In the genomic region with DNA sequence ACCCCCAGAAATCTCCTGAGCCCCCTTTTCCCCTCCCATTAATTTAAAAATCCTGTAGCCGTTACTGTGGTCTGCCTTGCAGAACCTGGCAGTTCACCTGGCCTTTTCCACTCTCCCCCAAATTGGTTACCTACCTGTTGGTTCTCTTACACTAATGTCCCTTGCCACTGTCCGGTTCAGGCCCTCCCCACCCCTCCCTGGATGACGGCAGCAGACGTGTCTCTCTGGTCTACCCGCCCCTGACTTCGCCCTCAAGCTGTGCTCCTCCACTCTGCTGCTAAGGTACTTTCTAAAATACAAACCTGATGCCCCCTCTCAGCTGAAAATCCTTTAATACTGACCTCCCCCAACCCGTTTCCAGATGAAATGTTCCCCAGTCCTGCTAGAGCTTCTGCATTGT, we compare ENCODE assay signal across 26 cellular contexts. TPM values are rescaled to one million over a fixed set of nuclear protein-coding genes. Genes with fewer than 3 reads are reported as not detected.
DNase-seq lines count a peak whose midpoint lies in the region; ATAC-seq, FAIRE-seq and TF ChIP-seq lines count a peak whose summit lies in the region.
"Had no signal": no experiment of that assay in that cellular context is flagged by ENCODE, and none has a peak within 500 bp of the region (broad histone marks: within the 10 kb centered on the region; RNA-seq: fewer than 3 reads in every experiment).

No MANE protein-coding gene starts in this region.

- peak overlapping the region; percentile 81 for H3K9ac ChIP-seq in mesenchymal stem cell (ENCODE audit: low read length)
- H3K9ac ChIP-seq: BLaER1 treated with 17β-estradiol and CSF1 and Interleukin-3, amounts not matched to agents 10 nM and 100 nM had no signal

- no peak for DNase-seq in RWPE1 (ENCODE audit: low spot score)
- peak; percentile 34 for DNase-seq in bronchial epithelial cell (ENCODE audit: low read depth)
- DNase-seq in mesenchymal stem cell = no peak
- DNase-seq in vagina (ENCODE audit: extremely low spot score in 2 of 2) = no peak
- DNase-seq in mucosa of descending colon = no peak
- no peak for DNase-seq in NCI-H774 (lab: John Stamatoyannopoulos, UW)
- no peak for DNase-seq in GM20000 (ENCODE audit: low spot score)
- no peak for DNase-seq in effector memory CD4-positive, alpha-beta T cell
- DNase-seq: activated CD4-positive, alpha-beta T cell treated with anti-CD3 and anti-CD28 coated beads, Interleukin-2, amount 50 U/mL, for 48 hours; activated naive CD4-positive, alpha-beta T cell treated with Interleukin-2 at 50 U/mL for 16 hours; COR-L47; NCI-H1092; NCI-H1694; NCI-H446; NCI-H82; right lobe of liver; stimulated activated CD4-positive, alpha-beta T cell treated with anti-CD3 and anti-CD28 coated beads, Interleukin-4, amount 100 ng/mL, for 24 hours had no signal

- no peak overlapping the region for H3K4me2 ChIP-seq in mesenchymal stem cell (ENCODE audit: low read length, poor library complexity, severe bottlenecking)
- H3K4me2 ChIP-seq: BLaER1 treated with 17β-estradiol and CSF1 and Interleukin-3, amounts not matched to agents 10 nM and 100 nM had no signal

- H3K4me1 ChIP-seq in mesenchymal stem cell (ENCODE audit: control insufficient read depth, insufficient read depth, low read depth, low read length) (peaks cover 8% of the 10 kb centered on the region), vagina (peaks cover 41% of the 10 kb centered on the region), mucosa of descending colon (ENCODE audit: low read depth) (no peaks in the 10 kb centered on the region)
- no peaks in the 10 kb centered on the region for H3K4me1 ChIP-seq in effector memory CD4-positive, alpha-beta T cell (ENCODE audit: control insufficient read depth, insufficient read depth, low read length, poor library complexity, severe bottlenecking)
- H3K4me1 ChIP-seq: prostate gland, right lobe of liver had no signal

- no peak overlapping the region for H4K8ac ChIP-seq in mesenchymal stem cell (ENCODE audit: low read length)

- H2AFZ ChIP-seq in mesenchymal stem cell (ENCODE audit: low read depth, low read length) = no peak overlapping the region

- no peaks in the 10 kb centered on the region for H3K79me1 ChIP-seq in mesenchymal stem cell (replicated peaks; ENCODE audit: low read length, poor library complexity, severe bottlenecking)

- TF ChIP-seq CTCF in RWPE1 (conservative IDR thresholded peaks at IDR 0.05; ENCODE audit: low read depth) = no peak
- TF ChIP-seq CTCF in bronchial epithelial cell (IDR thresholded peaks at IDR 0.05; ENCODE audit: insufficient read depth, low read length, severe bottlenecking) = no peak
- no peak for TF ChIP-seq CTCF in vagina (IDR thresholded peaks at IDR 0.05)
- TF ChIP-seq CTCF in mucosa of descending colon (IDR thresholded peaks at IDR 0.05) = no peak
- no peak for TF ChIP-seq CTCF in GM20000 (IDR thresholded peaks at IDR 0.05; ENCODE audit: extremely low read depth, missing control alignments)

- H3K9me3 ChIP-seq in mesenchymal stem cell (ENCODE audit: control insufficient read depth, low read length) = no peaks in the 10 kb centered on the region
- H3K9me3 ChIP-seq in vagina = no peaks in the 10 kb centered on the region
- H3K9me3 ChIP-seq in mucosa of descending colon = no peaks in the 10 kb centered on the region
- H3K9me3 ChIP-seq in effector memory CD4-positive, alpha-beta T cell (ENCODE audit: control insufficient read depth, low read length) = peaks cover 3% of the 10 kb centered on the region
- H3K9me3 ChIP-seq: prostate gland had no signal

- CTCF ChIA-PET in RWPE1 (lab: Yijun Ruan, JAX) = interaction anchor here (0.6 kb wide), 1 partner anchor 81 kb away, joined by 3 read pairs; no protein-coding TSS in a partner anchor

- H3K4me3 ChIP-seq in bronchial epithelial cell (ENCODE audit: low read depth, low read length) (no peak overlapping the region), mesenchymal stem cell (ENCODE audit: insufficient read depth in 1 of 2, low read depth in 1 of 2, low read length in 2 of 2) (peak overlapping the region in 1 of 2 experiments; percentile 24), vagina (no peak overlapping the region), mucosa of descending colon (no peak overlapping the region)
- no peak overlapping the region for H3K4me3 ChIP-seq in effector memory CD4-positive, alpha-beta T cell (ENCODE audit: insufficient read depth, low read depth, low read length, poor library complexity, severe bottlenecking)
- H3K4me3 ChIP-seq: BLaER1 treated with 17β-estradiol and CSF1 and Interleukin-3, amounts not matched to agents 10 nM and 100 nM; K562; prostate gland; right lobe of liver had no signal

- no peak for ATAC-seq in mucosa of descending colon
- ATAC-seq: K562, left lobe of liver, right lobe of liver, SK-N-SH treated with all-trans-retinoic acid at 6 μM for 48 hours had no signal

- no peak overlapping the region for H3K23ac ChIP-seq in mesenchymal stem cell (ENCODE audit: low read length in 2 of 2)

- H2BK120ac ChIP-seq in mesenchymal stem cell (ENCODE audit: low read depth, low read length) = no peak overlapping the region

- no peak for FAIRE-seq in bronchial epithelial cell (lab: Jason Lieb, UNC)
- FAIRE-seq: endometrium, GM12892, HTR-8/SVneo, K562, TTC549 had no signal

- TF ChIP-seq POLR2A in vagina (IDR thresholded peaks at IDR 0.05) = no peak

- H2BK12ac ChIP-seq in mesenchymal stem cell (ENCODE audit: low read length in 2 of 2) = no peak overlapping the region

- no peak overlapping the region for H2BK15ac ChIP-seq in mesenchymal stem cell (ENCODE audit: low read depth, poor library complexity, severe bottlenecking)

- H3K36me3 ChIP-seq in bronchial epithelial cell (ENCODE audit: control insufficient read depth, insufficient read depth, low read length) (no peaks in the 10 kb centered on the region), mesenchymal stem cell (ENCODE audit: control insufficient read depth in 1 of 2, insufficient read depth in 2 of 2, low read depth in 1 of 2, low read length in 2 of 2) (peaks cover 9 to 12% of the 10 kb centered on the region in 2 experiments), vagina (no peaks in the 10 kb centered on the region), mucosa of descending colon (ENCODE audit: low read depth) (no peaks in the 10 kb centered on the region)
- peaks cover 17% of the 10 kb centered on the region for H3K36me3 ChIP-seq in effector memory CD4-positive, alpha-beta T cell (ENCODE audit: control insufficient read depth, insufficient read depth, low read length)
- H3K36me3 ChIP-seq: BLaER1 treated with 17β-estradiol and CSF1 and Interleukin-3, amounts not matched to agents 10 nM and 100 nM; prostate gland; right lobe of liver had no signal

- no peak overlapping the region for H2BK5ac ChIP-seq in mesenchymal stem cell (ENCODE audit: low read depth, low read length, poor library complexity, severe bottlenecking)

- WGBS in mesenchymal stem cell = 85% methylated on average over 7 of the region's 7 CpGs

- H3K14ac ChIP-seq in mesenchymal stem cell (ENCODE audit: low read length in 2 of 2) = no peak overlapping the region

- H4K91ac ChIP-seq in mesenchymal stem cell (ENCODE audit: low read length) = no peak overlapping the region

- POLR2A ChIA-PET in RWPE1 (lab: Yijun Ruan, JAX; ENCODE audit: low non-redundant PET) = interaction anchor here (0.6 to 1.3 kb wide), 2 partner anchors 11 to 105 kb away, joined by 6 to 8 read pairs; no protein-coding TSS in a partner anchor

- peak overlapping the region; percentile 100 for H3K27ac ChIP-seq in RWPE1
- no peak overlapping the region for H3K27ac ChIP-seq in mesenchymal stem cell (ENCODE audit: low read length, poor library complexity, severe bottlenecking)
- peak overlapping the region; percentile 60 for H3K27ac ChIP-seq in vagina
- no peak overlapping the region for H3K27ac ChIP-seq in effector memory CD4-positive, alpha-beta T cell (ENCODE audit: insufficient read depth, low read length, poor library complexity, severe bottlenecking)
- H3K27ac ChIP-seq: BLaER1 treated with 17β-estradiol and CSF1 and Interleukin-3, amounts not matched to agents 10 nM and 100 nM; prostate gland; right lobe of liver had no signal

- H3K18ac ChIP-seq in mesenchymal stem cell (ENCODE audit: low read depth in 1 of 2, low read length in 2 of 2) = no peak overlapping the region

- no peak overlapping the region for H3K4ac ChIP-seq in mesenchymal stem cell (ENCODE audit: low read depth in 1 of 2, low read length in 2 of 2)

- no peaks in the 10 kb centered on the region for H3K27me3 ChIP-seq in bronchial epithelial cell (ENCODE audit: control insufficient read depth, insufficient read depth, low read length)
- no peaks in the 10 kb centered on the region for H3K27me3 ChIP-seq in mesenchymal stem cell (ENCODE audit: control insufficient read depth in 1 of 2, insufficient read depth in 1 of 2, low read length in 2 of 2)
- H3K27me3 ChIP-seq in vagina = no peaks in the 10 kb centered on the region
- H3K27me3 ChIP-seq in effector memory CD4-positive, alpha-beta T cell (replicated peaks; ENCODE audit: control insufficient read depth, insufficient read depth, low read length, poor library complexity, severe bottlenecking) = no peaks in the 10 kb centered on the region
- H3K27me3 ChIP-seq: BLaER1 treated with 17β-estradiol and CSF1 and Interleukin-3, amounts not matched to agents 10 nM and 100 nM; right lobe of liver had no signal

- no peak overlapping the region for H2AK5ac ChIP-seq in mesenchymal stem cell (ENCODE audit: low read length, severe bottlenecking)

- intact Hi-C loops in vagina (cut with DNase I) (no loop called here), mucosa of descending colon (cut with DNase I, micrococcal nuclease) (no loop called here)

RNA-seq across cellular contexts. Expression of gene SH3PXD2A, which starts 15.6 kb away (rescaled TPM):
- 12.4 and 16.1 TPM in 2 replicates for total RNA-seq in bronchial epithelial cell
- polyA plus RNA-seq in mesenchymal stem cell (2013, experiment 1 of 2) = 8.7 TPM
- polyA plus RNA-seq in mesenchymal stem cell (2013, experiment 2 of 2) = 8.7 TPM
- 56.2 TPM for total RNA-seq in vagina
- 10 to 100 TPM; 46.1 to 91.4 (median 60.6) TPM for total RNA-seq in mucosa of descending colon

RNA-seq across cellular contexts. Expression of gene STN1, which starts 47.0 kb away (rescaled TPM):
- total RNA-seq in bronchial epithelial cell = 40.7 and 67.7 TPM in 2 replicates
- 18.5 TPM for polyA plus RNA-seq in mesenchymal stem cell (2013, experiment 1 of 2)
- polyA plus RNA-seq in mesenchymal stem cell (2013, experiment 2 of 2) = 19.1 TPM
- 22.3 TPM for total RNA-seq in vagina
- 10 to 100 TPM; 18.8 to 25.2 (median 20.7) TPM for total RNA-seq in mucosa of descending colon

Comparison
In these comparisons a context has a peak if more than half of its experiments do, and no peak if none do; other contexts are left out.
1. H3K27ac ChIP-seq: peak in RWPE1 (single experiment) and vagina (single experiment); none in mesenchymal stem cell (single experiment) and effector memory CD4-positive, alpha-beta T cell (single experiment).